8 cellular contexts compared by ENCODE assay signal in the genomic region with DNA sequence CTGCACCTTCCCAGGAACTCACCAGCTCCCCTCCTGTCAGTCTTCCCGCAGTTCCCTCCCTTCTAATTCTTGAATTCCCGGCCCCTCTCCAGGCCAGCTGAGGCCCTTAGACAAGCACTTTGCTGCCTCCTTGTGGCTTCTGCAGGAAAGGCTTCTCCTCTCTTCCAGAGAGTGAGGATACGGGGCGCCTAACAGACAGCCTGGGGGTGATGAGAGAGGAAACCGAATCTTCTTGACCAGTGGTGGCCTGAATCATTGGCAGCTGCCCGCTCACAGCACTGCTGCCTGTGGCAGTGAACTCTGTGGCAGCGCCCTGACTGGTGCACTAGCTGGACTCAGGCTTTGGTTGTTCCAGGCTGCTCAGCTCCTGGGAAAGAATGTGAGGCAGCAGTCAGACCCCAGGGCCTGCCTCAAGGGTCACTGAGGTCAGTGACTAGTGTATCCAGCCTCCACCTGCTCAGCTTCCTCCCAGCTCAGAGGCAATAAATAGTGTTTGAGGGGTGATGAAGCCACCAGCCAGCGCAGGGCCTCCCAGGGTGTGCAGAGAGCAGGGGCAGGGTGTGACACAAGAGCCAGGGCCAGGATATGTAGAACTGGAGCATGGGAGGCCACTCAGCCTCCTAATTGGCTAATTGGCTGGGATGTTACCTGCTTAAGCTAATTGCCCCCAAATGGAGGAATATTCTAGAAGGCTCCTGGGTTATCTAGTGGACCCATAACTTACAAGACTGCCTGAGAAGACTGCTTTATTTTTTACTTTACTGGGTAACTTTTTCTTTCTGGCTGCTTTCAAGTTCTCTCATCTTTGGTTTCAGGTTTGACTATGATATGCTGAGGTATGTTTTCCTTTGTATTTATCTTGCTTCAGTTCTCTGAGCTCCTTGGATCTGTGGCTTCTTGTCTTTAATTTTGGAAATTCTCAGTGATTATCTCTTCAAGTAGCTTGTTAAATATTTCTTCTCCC. TPM values are rescaled to one million over a fixed set of nuclear protein-coding genes. Genes with fewer than 3 reads are reported as not detected.
A peak's percentile ranks its signal among the peaks of the same experiment; 100 is the strongest.
DNase-seq lines count a peak whose midpoint lies in the region; ATAC-seq and TF ChIP-seq lines count a peak whose summit lies in the region.

No MANE protein-coding gene starts in this region.

- H3K9me3 ChIP-seq in PC-3 (ENCODE audit: low read length) (no peaks in the 10 kb centered on the region), tibial nerve (no peaks in the 10 kb centered on the region)

- TF ChIP-seq CTCF in PC-3 (conservative IDR thresholded peaks at IDR 0.05; ENCODE audit: low read depth, low read length) (peak; percentile 92), neural crest cell (conservative IDR thresholded peaks at IDR 0.05) (peak; percentile 88), tibial nerve (IDR thresholded peaks at IDR 0.05) (peak; percentile 69 to 78 (median 73))

- no peaks in the 10 kb centered on the region for H3F3A ChIP-seq in PC-3 (ENCODE audit: low read length, unreplicated experiment)

- no peak overlapping the region for H3K27ac ChIP-seq in PC-3 (ENCODE audit: low read length)
- peak overlapping the region in 1 of 4 donors; percentile 5 for H3K27ac ChIP-seq in tibial nerve

- no peak overlapping the region for H3K9ac ChIP-seq in PC-3 (ENCODE audit: low read length)

- no peaks in the 10 kb centered on the region for H3K9me3 Mint-ChIP-seq in activated T-helper 17 cell treated with anti-CD3 and anti-CD28 coated beads, Interleukin-2, amount 50 U/mL, for 72 hours
- H3K9me3 Mint-ChIP-seq in neural crest cell, result no peaks in the 10 kb centered on the region

- POLR2A ChIA-PET in PC-3 (lab: Charles Lee; ENCODE audit: unreplicated experiment), result no interaction called here

- no peak overlapping the region for H3K27ac Mint-ChIP-seq in activated T-helper 17 cell treated with anti-CD3 and anti-CD28 coated beads, Interleukin-2, amount 50 U/mL, for 72 hours
- no peak overlapping the region for H3K27ac Mint-ChIP-seq in neural crest cell (ENCODE audit: unreplicated experiment)

- H2AFZ ChIP-seq in PC-3 (ENCODE audit: low read length), result no peak overlapping the region

- no TSS peak for BruUV-seq in PC-3 (replicated peaks; lab: Mats Ljungman, UMichigan)

- peaks cover 7% of the 10 kb centered on the region; the same call in 1 of the 2 replicates for H3K36me3 ChIP-seq in PC-3 (ENCODE audit: low read depth, low read length)
- peaks cover 0 to 33% (median 0%) of the 10 kb centered on the region in 3 donors for H3K36me3 ChIP-seq in tibial nerve

- CTCF ChIA-PET in PC-3 (lab: Charles Lee), result interaction anchor here (0.6 to 1.2 kb wide), 13 partner anchors 10 to 283 kb away, joined by 3 to 9 read pairs (median 4); no protein-coding TSS in a partner anchor

- H3K4me1 ChIP-seq in PC-3 (ENCODE audit: insufficient read depth, low read length) (no peaks in the 10 kb centered on the region; the same call in 1 of the 2 replicates), tibial nerve (peaks cover 0 to 52% (median 10%) of the 10 kb centered on the region in 4 donors)

- H3K79me2 ChIP-seq in PC-3 (ENCODE audit: low read length), result no peaks in the 10 kb centered on the region

- no peak for TF ChIP-seq POLR2A in tibial nerve (IDR thresholded peaks at IDR 0.05)

- H3K27me3 Mint-ChIP-seq in activated T-helper 17 cell treated with anti-CD3 and anti-CD28 coated beads, Interleukin-2, amount 50 U/mL, for 72 hours, result no peaks in the 10 kb centered on the region
- H3K27me3 Mint-ChIP-seq in neural crest cell (ENCODE audit: low read depth), result no peaks in the 10 kb centered on the region

- peak; percentile 93 for ATAC-seq in PC-3
- ATAC-seq in activated T-helper 17 cell treated with anti-CD3 and anti-CD28 coated beads, Interleukin-2, amount 50 U/mL, for 72 hours (replicated peaks), result peak; percentile 75
- ATAC-seq in GM21447 (IDR thresholded peaks at IDR 0.05; ENCODE audit: unreplicated experiment), result no peak

- H3K27me3 ChIP-seq in PC-3 (ENCODE audit: low read length), result no peaks in the 10 kb centered on the region
- no peaks in the 10 kb centered on the region for H3K27me3 ChIP-seq in tibial nerve

- WGBS in tibial nerve, 2 donors, result 28 to 35% methylated on average over 6 to 8 of the region's 8 CpGs

- intact Hi-C loops in PC-3 (cut with micrococcal nuclease), result loop anchor here (1.0 kb wide), 1 partner anchor 28 kb away; no protein-coding TSS in a partner anchor

- peaks cover 8% of the 10 kb centered on the region for H3K4me1 Mint-ChIP-seq in activated T-helper 17 cell treated with anti-CD3 and anti-CD28 coated beads, Interleukin-2, amount 50 U/mL, for 72 hours
- H3K4me1 Mint-ChIP-seq in neural crest cell, result peaks cover 27% of the 10 kb centered on the region

- H3K36me3 Mint-ChIP-seq in activated T-helper 17 cell treated with anti-CD3 and anti-CD28 coated beads, Interleukin-2, amount 50 U/mL, for 72 hours (ENCODE audit: low read depth), result peaks cover 8% of the 10 kb centered on the region
- H3K36me3 Mint-ChIP-seq in neural crest cell (ENCODE audit: low read depth), result no peaks in the 10 kb centered on the region

- no peaks in the 10 kb centered on the region for H3K9me2 ChIP-seq in PC-3 (replicated peaks; ENCODE audit: low read length)

- peak; percentile 97 for TF ChIP-seq RAD21 in Ishikawa (IDR thresholded peaks at IDR 0.05; ENCODE audit: low read depth)

- H3K4me3 ChIP-seq in PC-3 (ENCODE audit: low read length) (no peak overlapping the region), tibial nerve (no peak overlapping the region)

- H4K20me1 ChIP-seq in PC-3 (ENCODE audit: low read length), result no peaks in the 10 kb centered on the region

- TF ChIP-seq EP300 in Ishikawa (IDR thresholded peaks at IDR 0.05; ENCODE audit: borderline replicate concordance) (no peak), tibial nerve (IDR thresholded peaks at IDR 0.05) (no peak)

- DNase-seq in G401 (ENCODE audit: low spot score) (peak; percentile 85), PC-3 (peak; percentile 90), fibroblast of the conjunctiva (ENCODE audit: low read depth) (peak; percentile 64), neural crest cell (ENCODE audit: low read depth, low spot score) (peak; percentile 86), tibial nerve (ENCODE audit: low spot score in 2 of 2) (peak; percentile 52 to 78)

- in situ Hi-C loops in G401 (cut with HindIII; ENCODE audit: low sequenced_read_pairs), result no loop called here

- H3K4me3 Mint-ChIP-seq in activated T-helper 17 cell treated with anti-CD3 and anti-CD28 coated beads, Interleukin-2, amount 50 U/mL, for 72 hours, result no peak overlapping the region
- H3K4me3 Mint-ChIP-seq in neural crest cell, result no peak overlapping the region

- no peak overlapping the region for H3K4me2 ChIP-seq in PC-3 (ENCODE audit: low read length)

TF ChIP-seq in Ishikawa, 13 proteins besides CTCF, POLR2A, EP300 and RAD21:
- TF ChIP-seq ZBTB7A (IDR thresholded peaks at IDR 0.05; ENCODE audit: low read depth) (no peak), TEAD4 (IDR thresholded peaks at IDR 0.05) (peak; percentile 44; the same call in 1 of the 2 replicates), TCF12 (IDR thresholded peaks at IDR 0.05; ENCODE audit: low read depth) (peak; percentile 68)

RNA-seq across cellular contexts. Expression of gene MCRS1, which starts 12.9 kb away (rescaled TPM):
- total RNA-seq in G401 (2014; rRNA removed; shearing (Covaris generic)), result 143 and 148 TPM in 2 replicates
- total RNA-seq in PC-3 (2014; rRNA removed) (86.8 and 95.8 TPM in 2 replicates), neural crest cell (89.6 and 95.3 TPM in 2 replicates), tibial nerve (10 to 100 TPM; 42.0 to 67.2 (median 64.5) TPM)
- 10 to 100 TPM; 31.6 to 54.8 TPM for total RNA-seq in activated T-helper 17 cell treated with anti-CD3 and anti-CD28 coated beads, Interleukin-2, amount 50 U/mL, for 72 hours

RNA-seq across cellular contexts. Expression of gene FAM186B, which starts 24.6 kb away (rescaled TPM):
- total RNA-seq in G401 (2014; rRNA removed; shearing (Covaris generic)), result 0.06 TPM in 1 of 2 replicates, not detected in the other
- total RNA-seq in PC-3 (2014; rRNA removed), result 0.80 and 1.1 TPM in 2 replicates
- total RNA-seq in activated T-helper 17 cell treated with anti-CD3 and anti-CD28 coated beads, Interleukin-2, amount 50 U/mL, for 72 hours, result under 1 TPM in 1 of 2 donors, not detected in 1; 0.11 TPM
- 0.28 TPM in 1 of 2 replicates, not detected in the other for total RNA-seq in neural crest cell
- under 1 TPM in 3 of 4 donors, not detected in 1; 0.42 to 0.98 (median 0.44) TPM for total RNA-seq in tibial nerve

RNA-seq across cellular contexts. Expression of gene KCNH3, which starts 42.0 kb away (rescaled TPM):
- total RNA-seq in G401 (2014; rRNA removed; shearing (Covaris generic)), result 1.7 TPM in 2 replicates
- 0.07 and 0.12 TPM in 2 replicates for total RNA-seq in PC-3 (2014; rRNA removed)
- total RNA-seq in activated T-helper 17 cell treated with anti-CD3 and anti-CD28 coated beads, Interleukin-2, amount 50 U/mL, for 72 hours, result 1 to 10 TPM; 1.1 to 1.3 TPM
- total RNA-seq in neural crest cell, result 0.16 and 0.34 TPM in 2 replicates
- under 1 TPM in 2 of 4 donors, not detected in 2; 0.21 to 0.30 TPM for total RNA-seq in tibial nerve

RNA-seq across cellular contexts. Expression of gene PRPF40B, which starts 42.5 kb away (rescaled TPM):
- 11.2 and 16.4 TPM in 2 replicates for total RNA-seq in G401 (2014; rRNA removed; shearing (Covaris generic))
- total RNA-seq in PC-3 (2014; rRNA removed), result 16.2 and 17.7 TPM in 2 replicates
- total RNA-seq in activated T-helper 17 cell treated with anti-CD3 and anti-CD28 coated beads, Interleukin-2, amount 50 U/mL, for 72 hours, result 1 to 10 TPM; 7.7 to 8.2 TPM
- total RNA-seq in neural crest cell, result 24.4 and 27.0 TPM in 2 replicates
- 10 to 100 TPM; 18.1 to 36.0 (median 21.4) TPM for total RNA-seq in tibial nerve
